ENCODE assay signal across 8 cellular contexts in the genomic region with DNA sequence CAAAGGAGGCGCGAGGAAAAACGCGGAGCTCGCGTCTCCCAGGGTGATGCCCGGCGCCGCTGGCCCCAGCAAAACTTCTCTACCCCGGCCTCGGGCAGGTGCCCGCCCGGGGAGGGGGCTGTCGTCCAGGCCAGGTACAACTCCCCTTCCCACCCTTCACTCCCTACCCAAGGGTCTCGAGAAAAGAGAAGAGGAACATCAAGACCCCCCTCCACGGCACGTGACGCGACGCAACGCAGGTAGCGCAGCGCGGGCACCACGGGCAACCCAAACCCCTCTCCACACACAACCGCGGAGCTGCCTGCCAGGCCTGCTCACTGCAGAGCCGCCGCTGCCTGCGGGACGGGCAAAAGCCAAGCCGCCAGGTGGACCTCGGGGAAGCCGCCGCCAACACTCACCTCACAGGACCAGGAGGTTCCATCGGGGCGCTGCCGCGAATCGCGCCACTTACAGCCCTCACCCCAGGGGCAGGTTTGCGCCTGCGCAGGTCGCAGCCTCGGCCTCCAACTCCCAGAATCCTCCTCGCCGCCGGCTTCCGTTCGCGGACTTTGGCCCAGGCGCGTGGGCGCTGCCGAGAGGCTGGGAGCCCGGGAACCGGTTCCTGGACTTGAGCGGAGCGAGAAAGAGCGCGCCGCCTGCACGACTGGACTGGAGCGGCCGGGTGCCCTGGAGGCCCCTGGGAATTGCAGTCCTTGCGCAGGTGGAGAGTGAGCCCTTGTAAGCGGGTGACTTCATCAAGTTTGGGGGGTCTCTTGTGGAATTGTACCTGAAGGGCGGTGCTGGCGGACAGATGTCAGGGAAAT. TPM values are rescaled to one million over a fixed set of nuclear protein-coding genes. Genes with fewer than 3 reads are reported as not detected.
DNase-seq lines count a peak whose midpoint lies in the region; ATAC-seq and TF ChIP-seq lines count a peak whose summit lies in the region.

A gene (minus strand): TSS at position 477 of the 803 bp plus-strand sequence. CDS start 56 bp downstream, at position 421.

- TF ChIP-seq POLR2A in Raji (IDR thresholded peaks at IDR 0.05; ENCODE audit: insufficient read depth, low read depth, low read length): peak; percentile 97

- H3K27ac ChIP-seq in DND-41 (ENCODE audit: low read length): peak within 1 kb of the TSS; percentile 75

- H3K27me3 ChIP-seq in DND-41 (ENCODE audit: insufficient read depth, low read length, poor library complexity): no peaks in the 10 kb centered on the region

- H3K27ac Mint-ChIP-seq in nephron progenitor cell: peak within 1 kb of the TSS; percentile 96
- peak within 1 kb of the TSS; percentile 79 for H3K27ac Mint-ChIP-seq in stimulated activated naive CD8-positive, alpha-beta T cell treated with anti-CD3 and anti-CD28 coated beads, Interleukin-15, Interleukin-2, amounts not matched to agents 100 ng/mL and 50 ng/mL, for 24 hours

- peaks cover 54% of the 10 kb centered on the region for H3K36me3 Mint-ChIP-seq in nephron progenitor cell (ENCODE audit: low read depth)
- H3K36me3 Mint-ChIP-seq in stimulated activated naive CD8-positive, alpha-beta T cell treated with anti-CD3 and anti-CD28 coated beads, Interleukin-15, Interleukin-2, amounts not matched to agents 100 ng/mL and 50 ng/mL, for 24 hours (ENCODE audit: low read depth): peaks cover 63% of the 10 kb centered on the region

- peak within 1 kb of the TSS; percentile 88 for H3K4me3 Mint-ChIP-seq in nephron progenitor cell
- H3K4me3 Mint-ChIP-seq in stimulated activated naive CD8-positive, alpha-beta T cell treated with anti-CD3 and anti-CD28 coated beads, Interleukin-15, Interleukin-2, amounts not matched to agents 100 ng/mL and 50 ng/mL, for 24 hours: peak within 1 kb of the TSS; percentile 92

- H3K4me1 Mint-ChIP-seq in nephron progenitor cell: peaks cover 28% of the 10 kb centered on the region
- peaks cover 31% of the 10 kb centered on the region for H3K4me1 Mint-ChIP-seq in stimulated activated naive CD8-positive, alpha-beta T cell treated with anti-CD3 and anti-CD28 coated beads, Interleukin-15, Interleukin-2, amounts not matched to agents 100 ng/mL and 50 ng/mL, for 24 hours (ENCODE audit: low read depth)

- peak; percentile 85 for ATAC-seq in DND-41 (ENCODE audit: insufficient read depth, low read depth)

- H3K9me3 Mint-ChIP-seq in nephron progenitor cell: peaks cover 56% of the 10 kb centered on the region
- peaks cover 6% of the 10 kb centered on the region for H3K9me3 Mint-ChIP-seq in stimulated activated naive CD8-positive, alpha-beta T cell treated with anti-CD3 and anti-CD28 coated beads, Interleukin-15, Interleukin-2, amounts not matched to agents 100 ng/mL and 50 ng/mL, for 24 hours

- peaks cover 17% of the 10 kb centered on the region for H4K20me1 ChIP-seq in DND-41 (ENCODE audit: insufficient read depth, low read length)

- peak within 1 kb of the TSS; percentile 72 to 87 for H3K4me3 ChIP-seq in DND-41 (ENCODE audit: low read depth in 1 of 2, low read length in 2 of 2)

- H2AFZ ChIP-seq in DND-41 (ENCODE audit: low read depth, low read length): peak within 1 kb of the TSS; percentile 99

- DNase-seq in DND-41 (peak; percentile 94), GOT3 (lab: John Stamatoyannopoulos, UW) (peak; percentile 73), M059J (ENCODE audit: low read depth) (peak; percentile 93), fibroblast of the conjunctiva (ENCODE audit: low read depth) (peak; percentile 84), nephron progenitor cell (peak; percentile 94)
- peak; percentile 96 for DNase-seq in activated effector memory CD4-positive, alpha-beta T cell treated with anti-CD3 and anti-CD28 coated beads, Interleukin-2, amount 50 U/mL, for 16 hours

- H3K36me3 ChIP-seq in DND-41 (ENCODE audit: insufficient read depth, low read length): peaks cover 34% of the 10 kb centered on the region

- H3K79me2 ChIP-seq in DND-41 (ENCODE audit: insufficient read depth, low read length): peaks cover 42% of the 10 kb centered on the region

- peak within 1 kb of the TSS; percentile 69 for H3K9ac ChIP-seq in DND-41 (ENCODE audit: low read depth, low read length)

- no peaks in the 10 kb centered on the region for H3K9me3 ChIP-seq in DND-41 (ENCODE audit: insufficient read depth, low read length, severe bottlenecking)

- TF ChIP-seq CTCF in DND-41 (IDR thresholded peaks at IDR 0.05; ENCODE audit: borderline replicate concordance, extremely low read depth, low read length, poor library complexity, severe bottlenecking): no peak
- no peak for TF ChIP-seq CTCF in nephron progenitor cell (IDR thresholded peaks at IDR 0.05)

- H3K4me1 ChIP-seq in DND-41 (ENCODE audit: insufficient read depth, low read length): peaks cover 33% of the 10 kb centered on the region

- H3K4me2 ChIP-seq in DND-41 (ENCODE audit: insufficient read depth, low read length): peak within 1 kb of the TSS; percentile 74

- peaks cover 19% of the 10 kb centered on the region for H3K27me3 Mint-ChIP-seq in nephron progenitor cell (ENCODE audit: low read depth, poor library complexity)
- peaks cover 13% of the 10 kb centered on the region for H3K27me3 Mint-ChIP-seq in stimulated activated naive CD8-positive, alpha-beta T cell treated with anti-CD3 and anti-CD28 coated beads, Interleukin-15, Interleukin-2, amounts not matched to agents 100 ng/mL and 50 ng/mL, for 24 hours

RNA-seq across cellular contexts. Expression of the gene that starts here (rescaled TPM):
- total RNA-seq in M059J (2014; rRNA removed; shearing (Covaris generic)): 7.1 and 8.9 TPM in 2 replicates

Comparison
In these comparisons a context has a peak if more than half of its experiments do, and no peak if none do; other contexts are left out.
1. Peak in every context shown above with its lines: DNase-seq, ATAC-seq, H3K4me3 ChIP-seq and H3K27ac ChIP-seq.